In genomic region chr6:149039025-149039424, GRCh38 we compare ENCODE assay signal across 7 cellular contexts.
DNase-seq lines count a peak whose midpoint lies in the region; ATAC-seq, FAIRE-seq and TF ChIP-seq lines count a peak whose summit lies in the region.
"Not testable (repeated sequence)": the region's sequence is repeated elsewhere in the genome, so short reads cannot be mapped to it uniquely, and the experiment has no call there.

No MANE protein-coding gene starts in this region.

- not testable (repeated sequence) for TF ChIP-seq POLR2A in GM12878 (IDR thresholded peaks at IDR 0.05; ENCODE audit: low read depth, low read length)

- 77% methylated on average over 7 of the region's 7 CpGs for WGBS in GM12878 (ENCODE audit: insufficient coverage, insufficient replicate concordance, low lambda C conversion rate, missing lambda C conversion rate)

- in situ Hi-C loops in GM12878 (cut with MboI): not testable (repeated sequence)

- TF ChIP-seq EP300 in GM12878 (IDR thresholded peaks at IDR 0.05; ENCODE audit: borderline replicate concordance in 1 of 2, control insufficient read depth in 1 of 2, low read depth in 2 of 2, low read length in 2 of 2): not testable (repeated sequence)

- POLR2A ChIA-PET in activated CD4-positive, alpha-beta T cell treated with anti-CD3 and anti-CD28 coated beads for 36 hours (lab: Charles Lee); activated CD8-positive, alpha-beta T cell treated with anti-CD3 and anti-CD28 coated beads for 36 hours (lab: Charles Lee): not testable (repeated sequence)
- POLR2A ChIA-PET in GM12878 (lab: Charles Lee): interaction anchor here (0.8 kb wide), 1 partner anchor 27 kb away, joined by 3 read pairs; no protein-coding TSS in a partner anchor

- not testable (repeated sequence) for H3K36me3 ChIP-seq in GM12878 (ENCODE audit: control insufficient read depth in 2 of 2, insufficient read depth in 2 of 2, low read length in 1 of 2)

- H3K79me2 ChIP-seq in GM12878 (ENCODE audit: control insufficient read depth, insufficient read depth, low read length): not testable (repeated sequence)

- TF ChIP-seq RAD21 in GM12878 (IDR thresholded peaks at IDR 0.05; ENCODE audit: insufficient read depth, low read depth, low read length): not testable (repeated sequence)

- SMC1A ChIA-PET in GM12878 (lab: Charles Lee; ENCODE audit: uncharacterized antibody, unreplicated experiment): interaction anchor here (0.7 to 26.9 kb wide), 4 partner anchors 8 to 382 kb away, joined by 3 to 1060 read pairs (median 206); no protein-coding TSS in a partner anchor

- TF ChIP-seq CTCF in activated CD8-positive, alpha-beta T cell treated with anti-CD3 and anti-CD28 coated beads for 36 hours (IDR thresholded peaks at IDR 0.05); GM12878 (IDR thresholded peaks at IDR 0.05 in 2 of 3, conservative IDR thresholded peaks at IDR 0.05 in 1 of 3; ENCODE audit: control insufficient read depth in 2 of 3, extremely low read depth in 1 of 3, insufficient read depth in 1 of 3, low read depth in 3 of 3, low read length in 3 of 3): not testable (repeated sequence)

- not testable (repeated sequence) for H3K27me3 Mint-ChIP-seq in activated CD4-positive, alpha-beta T cell treated with anti-CD3 and anti-CD28 coated beads for 36 hours; activated CD8-positive, alpha-beta T cell treated with anti-CD3 and anti-CD28 coated beads for 36 hours; activated T-helper 17 cell treated with anti-CD3 and anti-CD28 coated beads, Interleukin-2, amount 50 U/mL, for 72 hours

- 0 out of 2 replicates have a peak overlapping the region, but pooled peaks have one; percentile 14 for H3K4me2 ChIP-seq in GM12878 (ENCODE audit: control insufficient read depth, insufficient read depth)

- H3K4me1 ChIP-seq in GM12878 (ENCODE audit: control insufficient read depth, insufficient read depth, low read length): peaks cover 19% of the 10 kb centered on the region

- H3K9me3 Mint-ChIP-seq in activated CD4-positive, alpha-beta T cell treated with anti-CD3 and anti-CD28 coated beads for 36 hours (ENCODE audit: low read depth); activated CD8-positive, alpha-beta T cell treated with anti-CD3 and anti-CD28 coated beads for 36 hours; activated T-helper 17 cell treated with anti-CD3 and anti-CD28 coated beads, Interleukin-2, amount 50 U/mL, for 72 hours: not testable (repeated sequence)

- not testable (repeated sequence) for FAIRE-seq in GM12878 (lab: Jason Lieb, UNC)

- peak overlapping the region; percentile 70 for H3K27ac Mint-ChIP-seq in activated CD4-positive, alpha-beta T cell treated with anti-CD3 and anti-CD28 coated beads for 36 hours
- peak overlapping the region; percentile 58 for H3K27ac Mint-ChIP-seq in activated CD8-positive, alpha-beta T cell treated with anti-CD3 and anti-CD28 coated beads for 36 hours
- H3K27ac Mint-ChIP-seq in activated T-helper 17 cell treated with anti-CD3 and anti-CD28 coated beads, Interleukin-2, amount 50 U/mL, for 72 hours: peak overlapping the region; percentile 37

- H2AFZ ChIP-seq in GM12878 (ENCODE audit: control insufficient read depth, low read depth, low read length): not testable (repeated sequence)

- not testable (repeated sequence) for H3K27me3 ChIP-seq in GM12878 (replicated peaks in 1 of 2; ENCODE audit: control insufficient read depth in 2 of 2, insufficient read depth in 2 of 2, low read length in 1 of 2)

- not testable (repeated sequence) for H3K9me3 ChIP-seq in GM12878 (replicated peaks; ENCODE audit: control insufficient read depth, insufficient read depth, low read length)

- CTCF ChIA-PET in activated CD4-positive, alpha-beta T cell treated with anti-CD3 and anti-CD28 coated beads for 36 hours (lab: Charles Lee): interaction anchor here (0.6 to 2.3 kb wide), 4 partner anchors 13 to 478 kb away, joined by 3 to 8 read pairs (median 4); no protein-coding TSS in a partner anchor
- CTCF ChIA-PET in activated CD8-positive, alpha-beta T cell treated with anti-CD3 and anti-CD28 coated beads for 36 hours (lab: Charles Lee): interaction anchor here (1.1 kb wide), 1 partner anchor 393 kb away, joined by 3 read pairs; no protein-coding TSS in a partner anchor
- CTCF ChIA-PET in GM12878 (lab: Yijun Ruan, JAX): interaction anchor here (1.3 to 1.5 kb wide), 3 partner anchors 23 to 393 kb away, joined by 3 to 4 read pairs (median 3); no protein-coding TSS in a partner anchor

- not testable (repeated sequence) for H3K9ac ChIP-seq in GM12878 (ENCODE audit: control insufficient read depth, insufficient read depth, low read length)

- H3K27ac ChIP-seq in GM12878 (ENCODE audit: control insufficient read depth, insufficient read depth): not testable (repeated sequence)

- RAD21 ChIA-PET in GM12878 (lab: Charles Lee; ENCODE audit: unreplicated experiment): interaction anchor here (0.6 to 14.4 kb wide), 5 partner anchors 8 to 156 kb away, joined by 3 to 521 read pairs (median 3); no protein-coding TSS in a partner anchor

- H4K20me1 ChIP-seq in GM12878 (ENCODE audit: control insufficient read depth, insufficient read depth): not testable (repeated sequence)

- ATAC-seq in GM19463 (IDR thresholded peaks at IDR 0.05; ENCODE audit: unreplicated experiment): peak; percentile 43
- peak; percentile 41 for ATAC-seq in HG03045 (IDR thresholded peaks at IDR 0.05; ENCODE audit: unreplicated experiment)
- peak; percentile 96 for ATAC-seq in activated CD4-positive, alpha-beta T cell treated with anti-CD3 and anti-CD28 coated beads for 36 hours
- ATAC-seq in activated CD8-positive, alpha-beta T cell treated with anti-CD3 and anti-CD28 coated beads for 36 hours: peak; percentile 84
- ATAC-seq in activated T-helper 17 cell treated with anti-CD3 and anti-CD28 coated beads, Interleukin-2, amount 50 U/mL, for 72 hours (replicated peaks): peak; percentile 97
- peak; percentile 28 for ATAC-seq in GM12878

- H3K36me3 Mint-ChIP-seq in activated CD4-positive, alpha-beta T cell treated with anti-CD3 and anti-CD28 coated beads for 36 hours (ENCODE audit: low read depth); activated CD8-positive, alpha-beta T cell treated with anti-CD3 and anti-CD28 coated beads for 36 hours (ENCODE audit: low read depth); activated T-helper 17 cell treated with anti-CD3 and anti-CD28 coated beads, Interleukin-2, amount 50 U/mL, for 72 hours (ENCODE audit: low read depth): not testable (repeated sequence)

- intact Hi-C loops in activated CD4-positive, alpha-beta T cell treated with anti-CD3 and anti-CD28 coated beads for 36 hours (cut with DNase I, micrococcal nuclease); activated CD8-positive, alpha-beta T cell treated with anti-CD3 and anti-CD28 coated beads for 36 hours (cut with micrococcal nuclease); GM12878 (cut with micrococcal nuclease; ENCODE audit: unreplicated experiment): not testable (repeated sequence)

- not testable (repeated sequence) for H3K4me3 ChIP-seq in GM12878

- H3K4me1 Mint-ChIP-seq in activated CD4-positive, alpha-beta T cell treated with anti-CD3 and anti-CD28 coated beads for 36 hours: peaks cover 44% of the 10 kb centered on the region
- peaks cover 29% of the 10 kb centered on the region for H3K4me1 Mint-ChIP-seq in activated CD8-positive, alpha-beta T cell treated with anti-CD3 and anti-CD28 coated beads for 36 hours (ENCODE audit: low read depth)
- H3K4me1 Mint-ChIP-seq in activated T-helper 17 cell treated with anti-CD3 and anti-CD28 coated beads, Interleukin-2, amount 50 U/mL, for 72 hours: peaks cover 34% of the 10 kb centered on the region

- DNase-seq in activated CD4-positive, alpha-beta T cell treated with anti-CD3 and anti-CD28 coated beads for 36 hours: peak; percentile 68
- peak; percentile 51 for DNase-seq in activated CD8-positive, alpha-beta T cell treated with anti-CD3 and anti-CD28 coated beads for 36 hours
- not testable (repeated sequence) for DNase-seq in GM12878 (ENCODE audit: low read depth, low spot score)
- peak; percentile 25 for DNase-seq in stimulated activated CD4-positive, alpha-beta T cell treated with anti-CD3 and anti-CD28 coated beads, Interleukin-4, amount 100 ng/mL, for 1 hour

- not testable (repeated sequence) for H3K4me3 Mint-ChIP-seq in activated CD4-positive, alpha-beta T cell treated with anti-CD3 and anti-CD28 coated beads for 36 hours; activated CD8-positive, alpha-beta T cell treated with anti-CD3 and anti-CD28 coated beads for 36 hours
- peak overlapping the region; percentile 46 for H3K4me3 Mint-ChIP-seq in activated T-helper 17 cell treated with anti-CD3 and anti-CD28 coated beads, Interleukin-2, amount 50 U/mL, for 72 hours

- not testable (repeated sequence) for BruUV-seq in GM12878 (replicated peaks; lab: Mats Ljungman, UMichigan)

TF ChIP-seq in GM12878, 131 proteins besides CTCF, POLR2A, EP300 and RAD21:
- TF ChIP-seq BHLHE40 (IDR thresholded peaks at IDR 0.05; ENCODE audit: borderline replicate concordance in 1 of 2, low read depth in 2 of 2, low read length in 1 of 2) (peak; percentile 64 to 73; a peak in 2 of 4 replicates), RUNX3 (IDR thresholded peaks at IDR 0.05; ENCODE audit: low read length) (peak; percentile 38; the same call in 1 of the 2 replicates), IKZF2 (IDR thresholded peaks at IDR 0.05) (peak in 1 of 2 experiments; percentile 33; a peak in 1 of 4 replicates), MLLT1 (IDR thresholded peaks at IDR 0.05) (peak; percentile 79; the same call in 1 of the 2 replicates)

Comparison
In these comparisons a context has a peak if more than half of its experiments do, and no peak if none do; other contexts are left out.
1. ATAC-seq: peak in every context shown above with its lines; median percentile 97 in activated T-helper 17 cell treated with anti-CD3 and anti-CD28 coated beads, Interleukin-2, amount 50 U/mL, for 72 hours; 96 in activated CD4-positive, alpha-beta T cell treated with anti-CD3 and anti-CD28 coated beads for 36 hours; 84 in activated CD8-positive, alpha-beta T cell treated with anti-CD3 and anti-CD28 coated beads for 36 hours; 43 in GM19463; 41 in HG03045; 28 in GM12878.